ENCODE assay signal across 8 cellular contexts in the genomic region with DNA sequence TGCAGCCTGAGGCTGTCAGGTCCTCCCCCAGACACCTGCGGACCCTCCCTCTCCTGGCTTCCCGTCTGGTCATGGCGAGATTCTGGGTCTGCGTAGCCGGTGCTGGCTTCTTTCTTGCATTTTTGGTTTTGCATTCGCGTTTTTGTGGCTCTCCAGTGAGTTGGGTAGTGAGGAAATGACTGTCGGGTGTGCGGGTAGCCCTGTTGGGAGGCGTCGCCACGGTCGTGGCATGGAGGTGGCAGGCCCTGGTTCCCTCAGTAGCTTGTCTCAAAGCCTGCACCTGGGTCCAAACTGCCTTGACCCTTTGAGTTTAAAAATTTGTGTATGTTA. TPM values are rescaled to one million over a fixed set of nuclear protein-coding genes. Genes with fewer than 3 reads are reported as not detected.
DNase-seq lines count a peak whose midpoint lies in the region; ATAC-seq and TF ChIP-seq lines count a peak whose summit lies in the region.

No MANE protein-coding gene starts in this region.

- H3K27me3 Mint-ChIP-seq in T-helper 1 cell treated with Interleukin-12 subunit alpha and Interleukin-12 subunit beta and Interleukin-4 antibody, amounts not matched to agents 30 μg/mL and 1 μg/mL, for 36 hours (ENCODE audit: low read depth) = no peaks in the 10 kb centered on the region

- peak overlapping the region; percentile 92 for H3K4me3 Mint-ChIP-seq in T-helper 1 cell treated with Interleukin-12 subunit alpha and Interleukin-12 subunit beta and Interleukin-4 antibody, amounts not matched to agents 30 μg/mL and 1 μg/mL, for 36 hours

- in situ Hi-C loops in GM18951 (cut with MboI; ENCODE audit: low sequenced_read_pairs, unreplicated experiment) = loop anchor here (25.0 kb wide), 1 partner anchor 1699 kb away; no protein-coding TSS in a partner anchor
- in situ Hi-C loops in mammary epithelial cell (cut with MboI; ENCODE audit: low sequenced_read_pairs in 2 of 2) = loop anchor here in 1 of 2 donors (25.0 kb wide), 1 partner anchor 574 kb away; the partner anchor contains the start of gene LHFPL6

- H3K27me3 ChIP-seq in mammary epithelial cell (ENCODE audit: insufficient read depth, low read length) (no peaks in the 10 kb centered on the region), right lobe of liver (no peaks in the 10 kb centered on the region)

- 0% methylated on average over 13 of the region's 13 CpGs for WGBS in mammary epithelial cell (ENCODE audit: low coverage, missing lambda C conversion rate)
- WGBS in right lobe of liver (ENCODE audit: insufficient coverage, low coverage, low lambda C conversion rate, missing lambda C conversion rate) = 0% methylated on average over 8 of the region's 13 CpGs

- peaks cover 11% of the 10 kb centered on the region for H3K4me1 ChIP-seq in mammary epithelial cell (ENCODE audit: insufficient read depth, low read length)
- H3K4me1 ChIP-seq in right lobe of liver = peaks cover 0 to 41% (median 8%) of the 10 kb centered on the region in 4 donors

- H3K9me3 ChIP-seq in mammary epithelial cell (replicated peaks; ENCODE audit: insufficient read depth, low read length) (no peaks in the 10 kb centered on the region), right lobe of liver (no peaks in the 10 kb centered on the region)

- TF ChIP-seq CTCF in mammary epithelial cell (conservative IDR thresholded peaks at IDR 0.05 in 1 of 2, IDR thresholded peaks at IDR 0.05 in 1 of 2; ENCODE audit: extremely low read depth in 1 of 2, insufficient read depth in 1 of 2, low read depth in 1 of 2, low read length in 2 of 2) = no peak
- no peak for TF ChIP-seq CTCF in right lobe of liver (IDR thresholded peaks at IDR 0.05)

- H3K4me3 ChIP-seq in mammary epithelial cell (replicated peaks in 1 of 3; ENCODE audit: insufficient read depth in 1 of 3, low read depth in 2 of 3, low read length in 3 of 3) (peak overlapping the region; percentile 74 to 98 (median 77)), right lobe of liver (peak overlapping the region; percentile 74 to 96 (median 85))

- H3K9ac ChIP-seq in mammary epithelial cell (ENCODE audit: insufficient read depth, low read length) = peak overlapping the region; percentile 88

- peaks cover 37% of the 10 kb centered on the region for H3K4me1 Mint-ChIP-seq in T-helper 1 cell treated with Interleukin-12 subunit alpha and Interleukin-12 subunit beta and Interleukin-4 antibody, amounts not matched to agents 30 μg/mL and 1 μg/mL, for 36 hours (ENCODE audit: low read depth)

- H3K27ac Mint-ChIP-seq in T-helper 1 cell treated with Interleukin-12 subunit alpha and Interleukin-12 subunit beta and Interleukin-4 antibody, amounts not matched to agents 30 μg/mL and 1 μg/mL, for 36 hours = peak overlapping the region; percentile 95

- no peaks in the 10 kb centered on the region for H3K9me3 Mint-ChIP-seq in T-helper 1 cell treated with Interleukin-12 subunit alpha and Interleukin-12 subunit beta and Interleukin-4 antibody, amounts not matched to agents 30 μg/mL and 1 μg/mL, for 36 hours

- H2AFZ ChIP-seq in mammary epithelial cell (ENCODE audit: low read depth, low read length) = peak overlapping the region; percentile 99

- peaks cover 59% of the 10 kb centered on the region for H3K79me2 ChIP-seq in mammary epithelial cell (ENCODE audit: insufficient read depth, low read length)

- CTCF ChIA-PET in mammary epithelial cell (lab: Charles Lee; ENCODE audit: low non-redundant PET) = no interaction called here

- H3K36me3 ChIP-seq in mammary epithelial cell (ENCODE audit: insufficient read depth, low read length) (peaks cover 2% of the 10 kb centered on the region), right lobe of liver (no peaks in the 10 kb centered on the region)

- peak; percentile 48 for ATAC-seq in HG03175 (IDR thresholded peaks at IDR 0.05; ENCODE audit: unreplicated experiment)
- peak; percentile 32 to 54 (median 46) for ATAC-seq in right lobe of liver

- peaks cover 9% of the 10 kb centered on the region for H3K36me3 Mint-ChIP-seq in T-helper 1 cell treated with Interleukin-12 subunit alpha and Interleukin-12 subunit beta and Interleukin-4 antibody, amounts not matched to agents 30 μg/mL and 1 μg/mL, for 36 hours (ENCODE audit: low read depth)

- intact Hi-C loops in mammary epithelial cell (cut with micrococcal nuclease) = loop anchor here (5.0 kb wide), 4 partner anchors 86 to 1134 kb away; partner anchors contain the start of genes COG6 and LHFPL6
- intact Hi-C loops in right lobe of liver (cut with DNase I) = no loop called here

- dilution Hi-C loops in mammary epithelial cell (cut with HindIII; ENCODE audit: low sequenced_read_pairs) = no loop called here

- peak; percentile 10 for DNase-seq in AG08396 (ENCODE audit: low spot score)
- peak; percentile 48 for DNase-seq in mammary epithelial cell
- DNase-seq in right lobe of liver = peak; percentile 48 to 62 (median 56)
- DNase-seq in stimulated activated CD8-positive, alpha-beta memory T cell treated with anti-CD3 and anti-CD28 coated beads, Interleukin-2, amount 100 ng/mL, for 48 hours (ENCODE audit: low read depth in 2 of 2) = peak; percentile 18 to 39
- DNase-seq in NCI-H1694 treated with DMSO at 0.1 percent for 48 hours (lab: John Stamatoyannopoulos, UW) = no peak

- no peaks in the 10 kb centered on the region for H4K20me1 ChIP-seq in mammary epithelial cell (ENCODE audit: insufficient read depth, low read length)

- no TSS peak for BruUV-seq in mammary epithelial cell (replicated peaks; lab: Mats Ljungman, UMichigan)

- H3K4me2 ChIP-seq in mammary epithelial cell (ENCODE audit: insufficient read depth, low read depth, low read length) = peak overlapping the region; percentile 82

- H3K27ac ChIP-seq in mammary epithelial cell (ENCODE audit: insufficient read depth, low read depth, low read length) (peak overlapping the region; percentile 79), right lobe of liver (peak overlapping the region; percentile 68 to 91 (median 82))

- TF ChIP-seq POLR2A in GM18951 (IDR thresholded peaks at IDR 0.05; ENCODE audit: extremely low read depth, insufficient read depth, insufficient read length) = peak; percentile 28
- TF ChIP-seq POLR2A in right lobe of liver (IDR thresholded peaks at IDR 0.05) = no peak

RNA-seq across cellular contexts. Expression of gene NHLRC3, which starts 0.3 kb away (rescaled TPM):
- total RNA-seq in mammary epithelial cell (10 to 100 TPM; 15.9 to 30.7 TPM), right lobe of liver (10 to 100 TPM; 11.2 to 20.9 (median 15.7) TPM)
- polyA plus RNA-seq in mammary epithelial cell = 6.5 TPM
- 2.2 TPM for polyA minus RNA-seq in mammary epithelial cell

RNA-seq across cellular contexts. Expression of gene PROSER1, which starts 0.6 kb away (rescaled TPM):
- total RNA-seq in mammary epithelial cell (10 to 100 TPM; 22.3 to 52.4 TPM), right lobe of liver (10 to 100 TPM in 3 of 6 experiments, 1 to 10 TPM in 3; 8.6 to 11.2 (median 9.9) TPM)
- 10.6 TPM for polyA plus RNA-seq in mammary epithelial cell
- 15.0 TPM for polyA minus RNA-seq in mammary epithelial cell

RNA-seq across cellular contexts. Expression of gene STOML3, which starts 47.9 kb away (rescaled TPM):
- total RNA-seq in mammary epithelial cell (not detected), right lobe of liver (not detected)
- not detected for polyA plus RNA-seq in mammary epithelial cell
- polyA minus RNA-seq in mammary epithelial cell = not detected
